13 cellular contexts compared by ENCODE assay signal in the genomic region with DNA sequence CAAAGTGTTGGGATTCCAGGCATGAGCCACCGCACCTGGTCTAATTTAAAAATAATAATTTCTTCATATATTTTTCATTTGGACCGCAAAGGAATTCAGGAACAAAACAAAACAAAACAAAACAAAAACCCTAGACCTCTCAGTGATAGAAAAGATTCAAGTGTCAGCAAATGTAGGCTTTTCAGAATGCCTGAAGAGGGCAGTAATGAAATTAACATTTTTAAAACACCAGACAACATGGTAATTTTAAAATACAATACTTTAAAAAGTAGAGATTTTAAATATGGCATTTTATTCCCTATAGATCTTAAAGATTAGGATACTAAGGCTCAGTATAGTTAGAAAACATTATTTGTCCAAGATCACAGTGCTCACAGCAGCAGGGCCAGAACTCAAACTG. TPM values are rescaled to one million over a fixed set of nuclear protein-coding genes. Genes with fewer than 3 reads are reported as not detected.
DNase-seq lines count a peak whose midpoint lies in the region; ATAC-seq, FAIRE-seq and TF ChIP-seq lines count a peak whose summit lies in the region.
"Had no signal": no experiment of that assay in that cellular context is flagged by ENCODE, and none has a peak within 500 bp of the region (broad histone marks: within the 10 kb centered on the region; RNA-seq: fewer than 3 reads in every experiment).

No MANE protein-coding gene starts in this region.

- H3K79me2 ChIP-seq in HepG2 (ENCODE audit: insufficient read depth, low read length) = peaks cover 3% of the 10 kb centered on the region

- H3K4me3 ChIP-seq in AG04449 (ENCODE audit: low read depth, low read length) (no peak overlapping the region), adrenal gland (no peak overlapping the region), HepG2 (replicated peaks in 1 of 3; ENCODE audit: insufficient read depth in 1 of 3, low read depth in 2 of 3, low read length in 3 of 3) (no peak overlapping the region)

- 60 to 78% (median 72%) methylated on average over 2 of the region's 2 CpGs for WGBS in adrenal gland, 4 donors
- WGBS in HepG2 (ENCODE audit: low lambda C conversion rate) = 86% methylated on average over 2 of the region's 2 CpGs

- FAIRE-seq in HepG2 (lab: Jason Lieb, UNC) = no peak
- FAIRE-seq: islet of Langerhans had no signal

- TF ChIP-seq RAD21 in HepG2 (CRISPR knock-in tag; IDR thresholded peaks at IDR 0.05) = no peak

- TF ChIP-seq POLR2A in adrenal gland (IDR thresholded peaks at IDR 0.05) = no peak
- no peak for TF ChIP-seq POLR2A in HepG2 (IDR thresholded peaks at IDR 0.05; ENCODE audit: insufficient read depth in 1 of 2, low read depth in 2 of 2, low read length in 2 of 2)

- ATAC-seq in HepG2 (no peak), HG03460 (IDR thresholded peaks at IDR 0.05; ENCODE audit: unreplicated experiment) (no peak)
- ATAC-seq: naive thymus-derived CD4-positive, alpha-beta T cell had no signal

- in situ Hi-C loops in GM13977 (cut with MboI; ENCODE audit: low pct_unique_long_range_greater_than_20kb, low sequenced_read_pairs, unreplicated experiment) (no loop called here), HepG2 (cut with HindIII; ENCODE audit: extremely low pct_ligation_motif_present, low pct_unique_long_range_greater_than_20kb) (no loop called here)

- H3K27ac ChIP-seq in adrenal gland = no peak overlapping the region
- H3K27ac ChIP-seq in HepG2 (ENCODE audit: extremely low read length, insufficient read depth, low read length) = no peak overlapping the region

- TF ChIP-seq EP300 in HepG2 (IDR thresholded peaks at IDR 0.05; ENCODE audit: low read depth in 2 of 2, low read length in 2 of 2) (no peak), HepG2 (CRISPR knock-in tag; IDR thresholded peaks at IDR 0.05; ENCODE audit: borderline replicate concordance) (no peak)

- POLR2A ChIA-PET in AG04449 (lab: Yijun Ruan, JAX) = no interaction called here
- POLR2A ChIA-PET in HepG2 (lab: Yijun Ruan, JAX) = no interaction called here

- H3K9me3 ChIP-seq in adrenal gland (replicated peaks in 1 of 3) = no peaks in the 10 kb centered on the region
- H3K9me3 ChIP-seq in HepG2 (ENCODE audit: low read length) = no peaks in the 10 kb centered on the region

- H3K36me3 ChIP-seq in adrenal gland (replicated peaks in 1 of 2) = peaks cover 0 to 26% of the 10 kb centered on the region in 2 donors
- peaks cover 3 to 20% of the 10 kb centered on the region in 2 experiments; a peak in 3 of 5 replicates for H3K36me3 ChIP-seq in HepG2 (replicated peaks in 1 of 2; ENCODE audit: control insufficient read depth in 1 of 2, insufficient read depth in 2 of 2, low read length in 2 of 2)

- H3K4me1 ChIP-seq in adrenal gland (replicated peaks in 1 of 2) = peaks cover 18 to 36% of the 10 kb centered on the region in 2 donors
- peaks cover 9% of the 10 kb centered on the region for H3K4me1 ChIP-seq in HepG2 (ENCODE audit: insufficient read depth, low read length)

- CTCF ChIA-PET in AG04449 (lab: Yijun Ruan, JAX) = interaction anchor here (5.1 kb wide), 1 partner anchor 72 kb away, joined by 39 read pairs; no protein-coding TSS in a partner anchor
- CTCF ChIA-PET in HepG2 (lab: Yijun Ruan, JAX; ENCODE audit: low intra/inter-chr PET ratio, low total read pairs) = interaction anchor here (1.6 kb wide), 1 partner anchor 73 kb away, joined by 6 read pairs; no protein-coding TSS in a partner anchor

- BruUV-seq in HepG2 (replicated peaks; lab: Mats Ljungman, UMichigan) = no TSS peak

- intact Hi-C loops in adrenal gland (cut with DNase I) = loop anchor here in 1 of 2 donors (5.0 kb wide), 1 partner anchor 39 kb away; no protein-coding TSS in a partner anchor
- intact Hi-C loops in HepG2 (cut with micrococcal nuclease; ENCODE audit: unreplicated experiment) = no loop called here

- H3K9ac ChIP-seq in HepG2 (ENCODE audit: insufficient read depth, low read depth, low read length) = no peak overlapping the region

- no peak for DNase-seq in AG04449 (ENCODE audit: low read depth, low spot score)
- no peak for DNase-seq in GM13977 (ENCODE audit: low spot score)
- DNase-seq in adrenal gland = no peak
- no peak for DNase-seq in HepG2 (ENCODE audit: low spot score)
- DNase-seq in HuH-7.5 (ENCODE audit: low spot score) = no peak
- DNase-seq in HuH-7 (ENCODE audit: low spot score) = no peak
- no peak for DNase-seq in SW480 (ENCODE audit: low spot score)
- DNase-seq: CD4-positive, alpha-beta T cell; erythroblast; naive thymus-derived CD4-positive, alpha-beta T cell; SHP77 had no signal

- H4K20me1 ChIP-seq in HepG2 (ENCODE audit: insufficient read depth, low read length) = no peaks in the 10 kb centered on the region

- TF ChIP-seq CTCF in AG04449 (IDR thresholded peaks at IDR 0.05; ENCODE audit: insufficient read depth, low read length, missing control alignments) = peak; percentile 24
- TF ChIP-seq CTCF in GM13977 (IDR thresholded peaks at IDR 0.05; ENCODE audit: extremely low read depth, insufficient read depth, missing control alignments) = peak; percentile 46
- TF ChIP-seq CTCF in adrenal gland (IDR thresholded peaks at IDR 0.05) = peak in 5 of 6 experiments; percentile 8 to 52 (median 20)
- TF ChIP-seq CTCF in HepG2 (CRISPR knock-in tag; IDR thresholded peaks at IDR 0.05) = 0 out of 2 replicates have a peak, but pooled peaks have one; percentile 14

- H3K4me2 ChIP-seq in HepG2 (ENCODE audit: low read depth, low read length) = no peak overlapping the region

- H3K27me3 ChIP-seq in adrenal gland (no peaks in the 10 kb centered on the region), HepG2 (ENCODE audit: control insufficient read depth in 1 of 2, insufficient read depth in 2 of 2, low read length in 2 of 2) (no peaks in the 10 kb centered on the region)

- H2AFZ ChIP-seq in HepG2 (ENCODE audit: low read length) = no peak overlapping the region

TF ChIP-seq in HepG2, 621 proteins besides CTCF, POLR2A, EP300 and RAD21:
- TF ChIP-seq HHEX (CRISPR knock-in tag; IDR thresholded peaks at IDR 0.05) (no peak), STAG1 (CRISPR knock-in tag; IDR thresholded peaks at IDR 0.05) (peak; percentile 47; the same call in 1 of the 2 replicates), ZNF713 (CRISPR knock-in tag; IDR thresholded peaks at IDR 0.05) (no peak)
- TF ChIP-seq, protein P1, sequence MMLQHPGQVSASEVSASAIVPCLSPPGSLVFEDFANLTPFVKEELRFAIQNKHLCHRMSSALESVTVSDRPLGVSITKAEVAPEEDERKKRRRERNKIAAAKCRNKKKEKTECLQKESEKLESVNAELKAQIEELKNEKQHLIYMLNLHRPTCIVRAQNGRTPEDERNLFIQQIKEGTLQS (CRISPR knock-in tag; IDR thresholded peaks at IDR 0.05) = no peak
- TF ChIP-seq, protein P2, sequence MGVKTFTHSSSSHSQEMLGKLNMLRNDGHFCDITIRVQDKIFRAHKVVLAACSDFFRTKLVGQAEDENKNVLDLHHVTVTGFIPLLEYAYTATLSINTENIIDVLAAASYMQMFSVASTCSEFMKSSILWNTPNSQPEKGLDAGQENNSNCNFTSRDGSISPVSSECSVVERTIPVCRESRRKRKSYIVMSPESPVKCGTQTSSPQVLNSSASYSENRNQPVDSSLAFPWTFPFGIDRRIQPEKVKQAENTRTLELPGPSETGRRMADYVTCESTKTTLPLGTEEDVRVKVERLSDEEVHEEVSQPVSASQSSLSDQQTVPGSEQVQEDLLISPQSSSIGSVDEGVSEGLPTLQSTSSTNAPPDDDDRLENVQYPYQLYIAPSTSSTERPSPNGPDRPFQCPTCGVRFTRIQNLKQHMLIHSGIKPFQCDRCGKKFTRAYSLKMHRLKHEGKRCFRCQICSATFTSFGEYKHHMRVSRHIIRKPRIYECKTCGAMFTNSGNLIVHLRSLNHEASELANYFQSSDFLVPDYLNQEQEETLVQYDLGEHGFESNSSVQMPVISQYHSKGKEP (CRISPR knock-in tag; IDR thresholded peaks at IDR 0.05) = no peak

RNA-seq across cellular contexts. Expression of a gene that starts 36.6 kb away (rescaled TPM):
- total RNA-seq in adrenal gland (10 to 100 TPM in 7 of 8 donors, 1 to 10 TPM in 1; 8.9 to 17.9 (median 12.5) TPM), HepG2 (2016; rRNA removed; fragmentation: Illumina TruSeq; extraction: Trizol) (6.3 and 6.4 TPM in 2 replicates)
- polyA plus RNA-seq in adrenal gland (10 to 100 TPM in 1 of 3 donors, 1 to 10 TPM in 2; 5.7 to 13.6 (median 9.5) TPM), HepG2 (2011; rRNA removed) (3.6 and 4.2 TPM in 2 replicates)
- total RNA-seq in HepG2 (2016; cell fraction: cytosol; rRNA removed; fragmentation: Illumina TruSeq; extraction: Trizol; ENCODE audit: low read depth) = 1.2 and 1.4 TPM in 2 replicates
- 5.7 and 6.1 TPM in 2 replicates for total RNA-seq in HepG2 (2016; cell fraction: insoluble cytoplasmic fraction; rRNA removed; fragmentation: Illumina TruSeq; extraction: Trizol)
- total RNA-seq in HepG2 (2016; cell fraction: membrane; rRNA removed; fragmentation: Illumina TruSeq; extraction: Trizol) = 2.3 and 2.6 TPM in 2 replicates
- 7.8 and 9.5 TPM in 2 replicates for total RNA-seq in HepG2 (2016; cell fraction: nucleus; rRNA removed; fragmentation: Illumina TruSeq; extraction: Trizol)
- 2.7 and 4.5 TPM in 2 replicates for polyA plus RNA-seq in HepG2 (2011; cell fraction: cytosol; rRNA removed)
- 4.6 and 5.9 TPM in 2 replicates for polyA plus RNA-seq in HepG2 (2011; cell fraction: nucleus; rRNA removed)
- 5.1 and 5.3 TPM in 2 replicates for polyA plus RNA-seq in HepG2 (2012)
- polyA plus RNA-seq in HepG2 (2016; cell fraction: cytosol; fragmentation: Illumina TruSeq; extraction: Trizol; ENCODE audit: low read depth) = 0.75 and 0.78 TPM in 2 replicates
- 4.8 and 6.1 TPM in 2 replicates for polyA plus RNA-seq in HepG2 (2016; cell fraction: insoluble cytoplasmic fraction; fragmentation: Illumina TruSeq; extraction: Trizol; ENCODE audit: low read depth)
- 1.7 and 1.9 TPM in 2 replicates for polyA plus RNA-seq in HepG2 (2016; cell fraction: membrane; fragmentation: Illumina TruSeq; extraction: Trizol; ENCODE audit: low read depth)
- polyA plus RNA-seq in HepG2 (2016; cell fraction: nucleus; fragmentation: Illumina TruSeq; extraction: Trizol; ENCODE audit: insufficient read depth, low read depth) = 10.6 and 11.3 TPM in 2 replicates
- 4.2 and 6.7 TPM in 2 replicates for polyA minus RNA-seq in HepG2 (2011; rRNA and poly(A)+ RNA removed; ENCODE audit: low replicate concordance)
- polyA minus RNA-seq in HepG2 (2011; cell fraction: cytosol; rRNA and poly(A)+ RNA removed) = 4.3 and 4.8 TPM in 2 replicates
- polyA minus RNA-seq in HepG2 (2011; cell fraction: nucleus; rRNA and poly(A)+ RNA removed) = 9.8 and 12.7 TPM in 2 replicates
